In the genomic region with DNA sequence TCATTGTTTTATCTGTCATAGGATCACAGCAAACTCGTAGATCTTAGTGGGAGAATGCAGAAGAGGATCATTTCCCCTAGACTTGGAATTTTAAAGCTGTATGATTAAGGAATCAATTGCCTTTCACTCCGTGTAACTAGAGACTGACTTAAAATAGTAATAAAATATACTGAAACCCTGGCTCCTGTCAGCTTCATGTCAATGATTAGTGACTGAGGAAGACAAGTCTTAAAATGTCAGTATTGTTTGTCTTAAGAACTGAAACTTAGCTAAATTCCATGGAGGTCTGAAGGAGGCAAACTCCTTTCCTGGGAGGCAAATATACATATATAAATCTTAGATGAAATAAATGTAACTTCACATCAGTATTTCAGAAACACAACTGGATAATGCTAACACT, we compare ENCODE assay signal across 37 cellular contexts.
DNase-seq lines count a peak whose midpoint lies in the region; ATAC-seq, FAIRE-seq and TF ChIP-seq lines count a peak whose summit lies in the region.
"Had no signal": no experiment of that assay in that cellular context is flagged by ENCODE, and none has a peak within 500 bp of the region (broad histone marks: within the 10 kb centered on the region; RNA-seq: fewer than 3 reads in every experiment).

No MANE protein-coding gene starts in this region.

- H4K5ac ChIP-seq in H1 (ENCODE audit: insufficient read length, low read depth, low read length): peak overlapping the region; percentile 80

- H4K8ac ChIP-seq in H1 (ENCODE audit: extremely low read depth, insufficient read depth, low read length): no peak overlapping the region

- H2AK5ac ChIP-seq in H1 (ENCODE audit: low read depth, low read length): no peak overlapping the region

- no peak overlapping the region for H2BK15ac ChIP-seq in H1 (ENCODE audit: low read length)

- no peak for TF ChIP-seq EP300 in H1 (IDR thresholded peaks at IDR 0.05; ENCODE audit: borderline replicate concordance in 1 of 2, low read depth in 2 of 2, low read length in 2 of 2)
- peak; percentile 97 for TF ChIP-seq EP300 in neural cell (conservative IDR thresholded peaks at IDR 0.05; ENCODE audit: poor library complexity, severe bottlenecking)
- TF ChIP-seq EP300 in upper lobe of left lung (IDR thresholded peaks at IDR 0.05): no peak

- TF ChIP-seq CTCF in OCI-LY7 (conservative IDR thresholded peaks at IDR 0.05; ENCODE audit: low read length) (no peak), H1 (IDR thresholded peaks at IDR 0.05; ENCODE audit: control extremely low read depth in 1 of 3, insufficient read depth in 1 of 3, low read depth in 1 of 3, low read length in 3 of 3) (no peak), neural cell (IDR thresholded peaks at IDR 0.05; ENCODE audit: poor library complexity, severe bottlenecking) (no peak), upper lobe of left lung (IDR thresholded peaks at IDR 0.05) (no peak)

- H3K23ac ChIP-seq in H1 (ENCODE audit: insufficient read length): no peak overlapping the region

- H3K4me2 ChIP-seq in OCI-LY7 (ENCODE audit: low read length) (no peak overlapping the region), H1 (ENCODE audit: insufficient read depth in 1 of 2, low read depth in 2 of 2, low read length in 2 of 2) (no peak overlapping the region), neural cell (ENCODE audit: low read length) (no peak overlapping the region)
- H3K4me2 ChIP-seq: A549; BLaER1; BLaER1 treated with 17β-estradiol and CSF1 and Interleukin-3, amounts not matched to agents 10 nM and 100 nM had no signal

- CTCF ChIA-PET in OCI-LY7 (lab: Charles Lee; ENCODE audit: unreplicated experiment) (no interaction called here), H1 (lab: Charles Lee; ENCODE audit: partially characterized antibody) (no interaction called here)

- H2AFZ ChIP-seq in OCI-LY7 (ENCODE audit: low read length) (peak overlapping the region; percentile 62), H1 (ENCODE audit: low read length) (no peak overlapping the region), neural cell (ENCODE audit: low read depth, low read length) (no peak overlapping the region)

- H4K91ac ChIP-seq in H1 (replicated peaks; ENCODE audit: insufficient read length, low read length): no peak overlapping the region

- POLR2A ChIA-PET in OCI-LY7 (lab: Charles Lee) (interaction anchor here (0.6 to 1.5 kb wide), 6 partner anchors 9 to 482 kb away, joined by 3 to 6 read pairs (median 4); no protein-coding TSS in a partner anchor), H1 (lab: Charles Lee; ENCODE audit: partially characterized antibody) (no interaction called here)

- H3K27me3 ChIP-seq in H1 (replicated peaks in 1 of 4; ENCODE audit: control insufficient read depth in 3 of 4, extremely low read depth in 1 of 4, insufficient read depth in 3 of 4, low read length in 3 of 4): no peaks in the 10 kb centered on the region
- no peaks in the 10 kb centered on the region for H3K27me3 ChIP-seq in neural cell (ENCODE audit: insufficient read depth, low read depth, low read length)
- no peaks in the 10 kb centered on the region for H3K27me3 ChIP-seq in upper lobe of left lung
- H3K27me3 ChIP-seq: BE2C; BLaER1; BLaER1 treated with 17β-estradiol and CSF1 and Interleukin-3, amounts not matched to agents 10 nM and 100 nM had no signal

- no peak overlapping the region; the same call in 1 of the 2 replicates for H3K18ac ChIP-seq in H1 (ENCODE audit: extremely low read depth, low read length)

- no peak overlapping the region for H3K4ac ChIP-seq in H1 (replicated peaks; ENCODE audit: insufficient read length, low read depth, low read length)

- no peaks in the 10 kb centered on the region for H4K20me1 ChIP-seq in OCI-LY7 (ENCODE audit: insufficient read depth, low read length)
- H4K20me1 ChIP-seq in H1 (replicated peaks in 1 of 2; ENCODE audit: control insufficient read depth in 1 of 2, insufficient read depth in 2 of 2, low read length in 2 of 2): no peaks in the 10 kb centered on the region
- no peaks in the 10 kb centered on the region for H4K20me1 ChIP-seq in neural cell (ENCODE audit: insufficient read depth)
- H4K20me1 ChIP-seq: BLaER1; BLaER1 treated with 17β-estradiol and CSF1 and Interleukin-3, amounts not matched to agents 10 nM and 100 nM had no signal

- peaks cover 1 to 4% of the 10 kb centered on the region in 2 donors for H3K9me3 Mint-ChIP-seq in activated T-cell treated with anti-CD3 and anti-CD28 coated beads, Interleukin-2, amount 50 U/mL, for 72 hours

- H3K9me2 ChIP-seq in OCI-LY7 (ENCODE audit: insufficient read depth, low read length) (no peaks in the 10 kb centered on the region), neural cell (ENCODE audit: insufficient read depth, low read length) (no peaks in the 10 kb centered on the region)

- no peak overlapping the region for H3K4me3 Mint-ChIP-seq in activated T-cell treated with anti-CD3 and anti-CD28 coated beads, Interleukin-2, amount 50 U/mL, for 72 hours
- H3K4me3 Mint-ChIP-seq: B cell; CD14-positive monocyte; CD4-positive, alpha-beta memory T cell; CD4-positive, alpha-beta T cell; CD4-positive, CD25-positive, alpha-beta regulatory T cell; CD8-positive, alpha-beta memory T cell; CD8-positive, alpha-beta T cell had no signal

- no peaks in the 10 kb centered on the region for H3K4me1 ChIP-seq in OCI-LY7 (ENCODE audit: insufficient read depth, low read length, poor library complexity, severe bottlenecking)
- H3K4me1 ChIP-seq in H1 (replicated peaks in 1 of 4; ENCODE audit: control insufficient read depth in 3 of 4, insufficient read depth in 4 of 4, low read length in 3 of 4): peaks cover 0 to 4% (median 0%) of the 10 kb centered on the region in 4 experiments; a peak in 1 of 7 replicates
- no peaks in the 10 kb centered on the region for H3K4me1 ChIP-seq in upper lobe of left lung
- H3K4me1 ChIP-seq: A549, BLaER1, Caco-2 had no signal

- no peaks in the 10 kb centered on the region for H3K79me1 ChIP-seq in H1 (ENCODE audit: low read depth, low read length)

- FAIRE-seq in H1 (lab: Jason Lieb, UNC): no peak
- FAIRE-seq: A204.1, A549, D721Med had no signal

- H3K9me3 ChIP-seq in OCI-LY7 (ENCODE audit: low read length) (peaks cover 22% of the 10 kb centered on the region), H1 (ENCODE audit: insufficient read depth in 2 of 2, low read depth in 1 of 2, low read length in 1 of 2) (peaks cover 0 to 5% of the 10 kb centered on the region in 2 experiments; a peak in 2 of 4 replicates), neural cell (ENCODE audit: low read length) (no peaks in the 10 kb centered on the region), upper lobe of left lung (no peaks in the 10 kb centered on the region)
- H3K9me3 ChIP-seq: A549, BE2C, Caco-2 had no signal

- H2BK120ac ChIP-seq in H1 (replicated peaks; ENCODE audit: low read depth, low read length): peak overlapping the region; percentile 43

- 98% methylated on average over 2 of the region's 2 CpGs; no CpG with 5 or more reads in 1 of the 2 experiments for WGBS in H1 (ENCODE audit: extremely low coverage in 1 of 2, insufficient coverage in 1 of 2, insufficient read length in 1 of 2, insufficient replicate concordance in 2 of 2, low coverage in 1 of 2, low lambda C conversion rate in 2 of 2, missing lambda C conversion rate in 1 of 2), 2 experiments
- WGBS in upper lobe of left lung, 2 donors: 49 to 51% methylated on average over 2 of the region's 2 CpGs

- H2BK20ac ChIP-seq in H1 (ENCODE audit: low read length): no peak overlapping the region

- no peaks in the 10 kb centered on the region for H3K27me3 Mint-ChIP-seq in activated T-cell treated with anti-CD3 and anti-CD28 coated beads, Interleukin-2, amount 50 U/mL, for 72 hours (ENCODE audit: low read depth)
- H3K27me3 Mint-ChIP-seq: B cell; CD4-positive, alpha-beta memory T cell; CD4-positive, alpha-beta T cell; CD4-positive, CD25-positive, alpha-beta regulatory T cell; CD8-positive, alpha-beta memory T cell had no signal

- H3K56ac ChIP-seq in H1 (replicated peaks; ENCODE audit: insufficient read length, low read depth, low read length): no peak overlapping the region

- H3K4me3 ChIP-seq in OCI-LY7 (ENCODE audit: low read depth, low read length, poor library complexity, severe bottlenecking): no peak overlapping the region
- no peak overlapping the region for H3K4me3 ChIP-seq in H1 (ENCODE audit: extremely low read depth in 1 of 4, insufficient read depth in 2 of 4, low read depth in 3 of 4, low read length in 4 of 4)
- H3K4me3 ChIP-seq in neural cell (ENCODE audit: low read length): peak overlapping the region; percentile 15
- no peak overlapping the region for H3K4me3 ChIP-seq in upper lobe of left lung
- H3K4me3 ChIP-seq: A549; BLaER1; BLaER1 treated with 17β-estradiol and CSF1 and Interleukin-3, amounts not matched to agents 10 nM and 100 nM had no signal

- H3K4me1 Mint-ChIP-seq in activated T-cell treated with anti-CD3 and anti-CD28 coated beads, Interleukin-2, amount 50 U/mL, for 72 hours (ENCODE audit: low read depth): no peaks in the 10 kb centered on the region
- H3K4me1 Mint-ChIP-seq: B cell; CD14-positive monocyte; CD4-positive, alpha-beta memory T cell; CD4-positive, CD25-positive, alpha-beta regulatory T cell; CD8-positive, alpha-beta memory T cell had no signal

- no peaks in the 10 kb centered on the region for H3F3A ChIP-seq in neural cell (ENCODE audit: insufficient read depth, low read length, poor library complexity, severe bottlenecking)

- BruUV-seq in OCI-LY7 (replicated peaks; lab: Mats Ljungman, UMichigan): no TSS peak

- no peak for TF ChIP-seq RAD21 in H1 (IDR thresholded peaks at IDR 0.05 in 1 of 2, conservative IDR thresholded peaks at IDR 0.05 in 1 of 2; ENCODE audit: low read depth in 2 of 2, low read length in 2 of 2)
- no peak for TF ChIP-seq RAD21 in neural cell (conservative IDR thresholded peaks at IDR 0.05)

- H3K23me2 ChIP-seq in H1 (ENCODE audit: low read depth, low read length): 0 out of 2 replicates have a peak, but pooled peaks cover 2% of the 10 kb centered on the region

- no peak overlapping the region for H3K27ac Mint-ChIP-seq in activated T-cell treated with anti-CD3 and anti-CD28 coated beads, Interleukin-2, amount 50 U/mL, for 72 hours
- H3K27ac Mint-ChIP-seq: B cell; CD14-positive monocyte; CD4-positive, alpha-beta memory T cell; CD4-positive, alpha-beta T cell; CD4-positive, CD25-positive, alpha-beta regulatory T cell; CD8-positive, alpha-beta memory T cell; CD8-positive, alpha-beta T cell had no signal

- H3K36me3 Mint-ChIP-seq in activated T-cell treated with anti-CD3 and anti-CD28 coated beads, Interleukin-2, amount 50 U/mL, for 72 hours (ENCODE audit: insufficient read depth in 2 of 2): no peaks in the 10 kb centered on the region
- H3K36me3 Mint-ChIP-seq: CD14-positive monocyte; CD4-positive, alpha-beta memory T cell; CD4-positive, CD25-positive, alpha-beta regulatory T cell; CD8-positive, alpha-beta memory T cell; CD8-positive, alpha-beta T cell had no signal

- H3K9ac ChIP-seq in H1 (replicated peaks in 1 of 4; ENCODE audit: extremely low read depth in 1 of 4, low read depth in 3 of 4, low read length in 3 of 4): no peak overlapping the region
- H3K9ac ChIP-seq in neural cell (ENCODE audit: low read length): no peak overlapping the region
- H3K9ac ChIP-seq: BLaER1; BLaER1 treated with 17β-estradiol and CSF1 and Interleukin-3, amounts not matched to agents 10 nM and 100 nM had no signal

- intact Hi-C loops in OCI-LY7 (cut with micrococcal nuclease; ENCODE audit: unreplicated experiment): no loop called here

- no peak overlapping the region for H2BK12ac ChIP-seq in H1 (ENCODE audit: low read depth, low read length)

- no peak for DNase-seq in OCI-LY7 (ENCODE audit: low spot score)
- no peak for DNase-seq in H1 (ENCODE audit: low read depth in 1 of 2, low spot score in 2 of 2)
- peak; percentile 4 for DNase-seq in left kidney (ENCODE audit: low read depth, low spot score)
- DNase-seq in cerebellar cortex (ENCODE audit: low spot score): no peak
- no peak for DNase-seq in activated T-cell treated with anti-CD3 and anti-CD28 coated beads, Interleukin-2, amount 50 U/mL, for 72 hours
- DNase-seq in NOMO-1 treated with DMSO at 0.1 percent for 48 hours (lab: John Stamatoyannopoulos, UW; ENCODE audit: unreplicated experiment): no peak
- DNase-seq in upper lobe of left lung: no peak
- DNase-seq: 8988T; ACHN; AML-193; BE2C; C1 segment of cervical spinal cord; Caco-2; Calu3; CD4-positive, alpha-beta memory T cell; CD4-positive, alpha-beta T cell; CD4-positive, CD25-positive, alpha-beta regulatory T cell; CD8-positive, alpha-beta memory T cell; CD8-positive, alpha-beta T cell; COR-L47; DMS 273 treated with DMSO at 0.1 percent for 48 hours; DMS153; DMS53; DMS79; DMS79 treated with DMSO at 0.1 percent for 48 hours; DND-41; EL had no signal

- H3K14ac ChIP-seq in H1 (ENCODE audit: insufficient read length): no peak overlapping the region

- H3K79me2 ChIP-seq in OCI-LY7 (ENCODE audit: insufficient read depth, low read depth, low read length) (no peaks in the 10 kb centered on the region), H1 (ENCODE audit: control insufficient read depth in 1 of 2, insufficient read depth in 2 of 2, low read length in 2 of 2) (no peaks in the 10 kb centered on the region), neural cell (replicated peaks; ENCODE audit: insufficient read depth, low read length) (no peaks in the 10 kb centered on the region)

- TF ChIP-seq POLR2A in H1 (IDR thresholded peaks at IDR 0.05; ENCODE audit: control extremely low read depth in 1 of 2, low read depth in 2 of 2, low read length in 2 of 2) (no peak), upper lobe of left lung (IDR thresholded peaks at IDR 0.05) (no peak)

- ATAC-seq in activated T-cell treated with anti-CD3 and anti-CD28 coated beads, Interleukin-2, amount 50 U/mL, for 72 hours (replicated peaks in 1 of 2): no peak
- no peak for ATAC-seq in upper lobe of left lung (ENCODE audit: low FRiP score in 2 of 2)
- ATAC-seq: A549; CD8-positive, alpha-beta T cell had no signal

- H3K27ac ChIP-seq in OCI-LY7 (ENCODE audit: low read depth, low read length, poor library complexity, severe bottlenecking): no peak overlapping the region
- no peak overlapping the region for H3K27ac ChIP-seq in H1 (ENCODE audit: low read depth, low read length)
- peak overlapping the region; percentile 61 for H3K27ac ChIP-seq in neural cell (ENCODE audit: low read length)
- no peak overlapping the region for H3K27ac ChIP-seq in upper lobe of left lung
- H3K27ac ChIP-seq: 22Rv1; A549; BLaER1; BLaER1 treated with 17β-estradiol and CSF1 and Interleukin-3, amounts not matched to agents 10 nM and 100 nM; C4-2B had no signal

- no peak overlapping the region for H2BK5ac ChIP-seq in H1 (ENCODE audit: low read depth, low read length)

- H3K36me3 ChIP-seq in OCI-LY7 (ENCODE audit: insufficient read depth, low read length) (no peaks in the 10 kb centered on the region), H1 (ENCODE audit: control insufficient read depth in 2 of 4, insufficient read depth in 4 of 4, low read length in 3 of 4) (peaks cover 0 to 30% (median 2%) of the 10 kb centered on the region in 4 experiments; a peak in 2 of 8 replicates), neural cell (ENCODE audit: insufficient read depth, low read length) (no peaks in the 10 kb centered on the region), upper lobe of left lung (no peaks in the 10 kb centered on the region)
- H3K36me3 ChIP-seq: BE2C; BLaER1; BLaER1 treated with 17β-estradiol and CSF1 and Interleukin-3, amounts not matched to agents 10 nM and 100 nM had no signal
